In genomic region chr3:65596511-65597224, GRCh38 we compare ENCODE assay signal across 1 cellular context.
TF ChIP-seq lines count a peak whose summit lies in the region.

No MANE protein-coding gene starts in this region.

TF ChIP-seq in H1, 55 proteins besides CTCF, POLR2A, EP300 and RAD21 (continued from another document):
- TF ChIP-seq CHD7 (IDR thresholded peaks at IDR 0.05; ENCODE audit: insufficient replicate concordance, low read length) (no peak), CREB1 (IDR thresholded peaks at IDR 0.05) (no peak), HDAC6 (IDR thresholded peaks at IDR 0.05; ENCODE audit: low read depth, low read length) (no peak), YY1 (IDR thresholded peaks at IDR 0.05; ENCODE audit: low read depth, low read length) (no peak), KDM4A (IDR thresholded peaks at IDR 0.05; ENCODE audit: low read depth, low read length, severe bottlenecking) (no peak), SIRT6 (IDR thresholded peaks at IDR 0.05; ENCODE audit: low read length) (no peak), GTF2F1 (IDR thresholded peaks at IDR 0.05; ENCODE audit: borderline replicate concordance, low read depth, low read length) (0 out of 2 replicates have a peak, but pooled peaks have one; percentile 13), RXRA (IDR thresholded peaks at IDR 0.05; ENCODE audit: insufficient read depth, low read depth, low read length) (no peak), TCF12 (IDR thresholded peaks at IDR 0.05; ENCODE audit: low read depth, low read length) (0 out of 2 replicates have a peak, but pooled peaks have one; percentile 63), SRF (IDR thresholded peaks at IDR 0.05; ENCODE audit: low read depth, low read length) (no peak), RBBP5 (IDR thresholded peaks at IDR 0.05; ENCODE audit: borderline replicate concordance, low read depth, low read length) (no peak), HDAC2 (IDR thresholded peaks at IDR 0.05; ENCODE audit: borderline replicate concordance in 1 of 2, low read depth in 2 of 2, low read length in 2 of 2) (0 out of 4 replicates have a peak, but pooled peaks of 1 of the 2 experiments have one; percentile 13), TAF1 (IDR thresholded peaks at IDR 0.05; ENCODE audit: low read depth, low read length) (peak; percentile 61), TBP (IDR thresholded peaks at IDR 0.05; ENCODE audit: low read depth, low read length) (no peak), ASH2L (IDR thresholded peaks at IDR 0.05; ENCODE audit: low read length) (no peak), POLR2AphosphoS5 (IDR thresholded peaks at IDR 0.05; ENCODE audit: low read depth, low read length) (peak; percentile 84; the same call in 1 of the 2 replicates), EZH2 (IDR thresholded peaks at IDR 0.05; ENCODE audit: low read depth, low read length, severe bottlenecking) (no peak), SIN3A (conservative IDR thresholded peaks at IDR 0.05 in 1 of 2, IDR thresholded peaks at IDR 0.05 in 1 of 2; ENCODE audit: low read depth in 1 of 2, low read length in 2 of 2) (no peak), TAF7 (optimal IDR thresholded peaks at IDR 0.05; ENCODE audit: borderline replicate concordance, low read depth, low read length) (no peak), MAFK (IDR thresholded peaks at IDR 0.05; ENCODE audit: low read depth, low read length) (no peak)
